2 cellular contexts compared by ENCODE assay signal in the genomic region with DNA sequence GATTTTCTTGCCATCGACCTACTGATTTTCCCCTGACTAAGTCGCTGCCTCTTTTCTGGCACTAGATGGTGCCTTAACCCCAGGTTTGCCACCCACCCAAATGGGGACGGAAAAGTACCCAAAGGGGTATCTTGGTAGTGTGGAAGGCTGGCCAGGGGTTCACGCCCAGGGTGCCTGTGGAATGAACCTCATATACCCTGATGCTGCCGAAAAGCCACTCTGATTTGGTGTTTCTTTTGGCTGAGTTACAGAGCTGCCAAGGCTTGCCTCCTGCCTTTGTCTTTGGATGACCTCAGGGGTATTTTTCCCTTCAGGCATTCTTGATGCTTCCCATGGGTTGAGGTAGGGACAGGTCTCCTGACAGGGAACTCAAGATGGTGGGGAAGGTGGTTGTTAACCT.
TF ChIP-seq lines count a peak whose summit lies in the region.

No MANE protein-coding gene starts in this region.

TF ChIP-seq in GM23338, 12 proteins besides CTCF, POLR2A, EP300 and RAD21:
- TF ChIP-seq, protein P1, sequence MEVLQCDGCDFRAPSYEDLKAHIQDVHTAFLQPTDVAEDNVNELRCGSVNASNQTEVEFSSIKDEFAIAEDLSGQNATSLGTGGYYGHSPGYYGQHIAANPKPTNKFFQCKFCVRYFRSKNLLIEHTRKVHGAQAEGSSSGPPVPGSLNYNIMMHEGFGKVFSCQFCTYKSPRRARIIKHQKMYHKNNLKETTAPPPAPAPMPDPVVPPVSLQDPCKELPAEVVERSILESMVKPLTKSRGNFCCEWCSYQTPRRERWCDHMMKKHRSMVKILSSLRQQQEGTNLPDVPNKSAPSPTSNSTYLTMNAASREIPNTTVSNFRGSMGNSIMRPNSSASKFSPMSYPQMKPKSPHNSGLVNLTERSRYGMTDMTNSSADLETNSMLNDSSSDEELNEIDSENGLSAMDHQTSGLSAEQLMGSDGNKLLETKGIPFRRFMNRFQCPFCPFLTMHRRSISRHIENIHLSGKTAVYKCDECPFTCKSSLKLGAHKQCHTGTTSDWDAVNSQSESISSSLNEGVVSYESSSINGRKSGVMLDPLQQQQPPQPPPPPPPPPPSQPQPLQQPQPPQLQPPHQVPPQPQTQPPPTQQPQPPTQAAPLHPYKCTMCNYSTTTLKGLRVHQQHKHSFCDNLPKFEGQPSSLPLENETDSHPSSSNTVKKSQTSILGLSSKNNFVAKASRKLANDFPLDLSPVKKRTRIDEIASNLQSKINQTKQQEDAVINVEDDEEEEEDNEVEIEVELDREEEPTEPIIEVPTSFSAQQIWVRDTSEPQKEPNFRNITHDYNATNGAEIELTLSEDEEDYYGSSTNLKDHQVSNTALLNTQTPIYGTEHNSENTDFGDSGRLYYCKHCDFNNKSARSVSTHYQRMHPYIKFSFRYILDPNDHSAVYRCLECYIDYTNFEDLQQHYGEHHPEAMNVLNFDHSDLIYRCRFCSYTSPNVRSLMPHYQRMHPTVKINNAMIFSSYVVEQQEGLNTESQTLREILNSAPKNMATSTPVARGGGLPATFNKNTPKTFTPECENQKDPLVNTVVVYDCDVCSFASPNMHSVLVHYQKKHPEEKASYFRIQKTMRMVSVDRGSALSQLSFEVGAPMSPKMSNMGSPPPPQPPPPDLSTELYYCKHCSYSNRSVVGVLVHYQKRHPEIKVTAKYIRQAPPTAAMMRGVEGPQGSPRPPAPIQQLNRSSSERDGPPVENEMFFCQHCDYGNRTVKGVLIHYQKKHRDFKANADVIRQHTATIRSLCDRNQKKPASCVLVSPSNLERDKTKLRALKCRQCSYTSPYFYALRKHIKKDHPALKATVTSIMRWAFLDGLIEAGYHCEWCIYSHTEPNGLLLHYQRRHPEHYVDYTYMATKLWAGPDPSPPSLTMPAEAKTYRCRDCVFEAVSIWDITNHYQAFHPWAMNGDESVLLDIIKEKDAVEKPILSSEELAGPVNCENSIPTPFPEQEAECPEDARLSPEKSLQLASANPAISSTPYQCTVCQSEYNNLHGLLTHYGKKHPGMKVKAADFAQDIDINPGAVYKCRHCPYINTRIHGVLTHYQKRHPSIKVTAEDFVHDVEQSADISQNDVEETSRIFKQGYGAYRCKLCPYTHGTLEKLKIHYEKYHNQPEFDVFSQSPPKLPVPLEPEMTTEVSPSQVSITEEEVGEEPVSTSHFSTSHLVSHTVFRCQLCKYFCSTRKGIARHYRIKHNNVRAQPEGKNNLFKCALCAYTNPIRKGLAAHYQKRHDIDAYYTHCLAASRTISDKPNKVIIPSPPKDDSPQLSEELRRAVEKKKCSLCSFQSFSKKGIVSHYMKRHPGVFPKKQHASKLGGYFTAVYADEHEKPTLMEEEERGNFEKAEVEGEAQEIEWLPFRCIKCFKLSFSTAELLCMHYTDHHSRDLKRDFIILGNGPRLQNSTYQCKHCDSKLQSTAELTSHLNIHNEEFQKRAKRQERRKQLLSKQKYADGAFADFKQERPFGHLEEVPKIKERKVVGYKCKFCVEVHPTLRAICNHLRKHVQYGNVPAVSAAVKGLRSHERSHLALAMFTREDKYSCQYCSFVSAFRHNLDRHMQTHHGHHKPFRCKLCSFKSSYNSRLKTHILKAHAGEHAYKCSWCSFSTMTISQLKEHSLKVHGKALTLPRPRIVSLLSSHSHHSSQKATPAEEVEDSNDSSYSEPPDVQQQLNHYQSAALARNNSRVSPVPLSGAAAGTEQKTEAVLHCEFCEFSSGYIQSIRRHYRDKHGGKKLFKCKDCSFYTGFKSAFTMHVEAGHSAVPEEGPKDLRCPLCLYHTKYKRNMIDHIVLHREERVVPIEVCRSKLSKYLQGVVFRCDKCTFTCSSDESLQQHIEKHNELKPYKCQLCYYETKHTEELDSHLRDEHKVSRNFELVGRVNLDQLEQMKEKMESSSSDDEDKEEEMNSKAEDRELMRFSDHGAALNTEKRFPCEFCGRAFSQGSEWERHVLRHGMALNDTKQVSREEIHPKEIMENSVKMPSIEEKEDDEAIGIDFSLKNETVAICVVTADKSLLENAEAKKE (CRISPR knock-in tag; IDR thresholded peaks at IDR 0.05): 0 out of 2 replicates have a peak, but pooled peaks have one; percentile 15
- TF ChIP-seq, protein P2, sequence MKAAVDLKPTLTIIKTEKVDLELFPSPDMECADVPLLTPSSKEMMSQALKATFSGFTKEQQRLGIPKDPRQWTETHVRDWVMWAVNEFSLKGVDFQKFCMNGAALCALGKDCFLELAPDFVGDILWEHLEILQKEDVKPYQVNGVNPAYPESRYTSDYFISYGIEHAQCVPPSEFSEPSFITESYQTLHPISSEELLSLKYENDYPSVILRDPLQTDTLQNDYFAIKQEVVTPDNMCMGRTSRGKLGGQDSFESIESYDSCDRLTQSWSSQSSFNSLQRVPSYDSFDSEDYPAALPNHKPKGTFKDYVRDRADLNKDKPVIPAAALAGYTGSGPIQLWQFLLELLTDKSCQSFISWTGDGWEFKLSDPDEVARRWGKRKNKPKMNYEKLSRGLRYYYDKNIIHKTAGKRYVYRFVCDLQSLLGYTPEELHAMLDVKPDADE (IDR thresholded peaks at IDR 0.05): no peak

TF ChIP-seq in WTC11, 78 proteins besides CTCF, POLR2A, EP300 and RAD21 (continued from another document):
- TF ChIP-seq, protein P3, sequence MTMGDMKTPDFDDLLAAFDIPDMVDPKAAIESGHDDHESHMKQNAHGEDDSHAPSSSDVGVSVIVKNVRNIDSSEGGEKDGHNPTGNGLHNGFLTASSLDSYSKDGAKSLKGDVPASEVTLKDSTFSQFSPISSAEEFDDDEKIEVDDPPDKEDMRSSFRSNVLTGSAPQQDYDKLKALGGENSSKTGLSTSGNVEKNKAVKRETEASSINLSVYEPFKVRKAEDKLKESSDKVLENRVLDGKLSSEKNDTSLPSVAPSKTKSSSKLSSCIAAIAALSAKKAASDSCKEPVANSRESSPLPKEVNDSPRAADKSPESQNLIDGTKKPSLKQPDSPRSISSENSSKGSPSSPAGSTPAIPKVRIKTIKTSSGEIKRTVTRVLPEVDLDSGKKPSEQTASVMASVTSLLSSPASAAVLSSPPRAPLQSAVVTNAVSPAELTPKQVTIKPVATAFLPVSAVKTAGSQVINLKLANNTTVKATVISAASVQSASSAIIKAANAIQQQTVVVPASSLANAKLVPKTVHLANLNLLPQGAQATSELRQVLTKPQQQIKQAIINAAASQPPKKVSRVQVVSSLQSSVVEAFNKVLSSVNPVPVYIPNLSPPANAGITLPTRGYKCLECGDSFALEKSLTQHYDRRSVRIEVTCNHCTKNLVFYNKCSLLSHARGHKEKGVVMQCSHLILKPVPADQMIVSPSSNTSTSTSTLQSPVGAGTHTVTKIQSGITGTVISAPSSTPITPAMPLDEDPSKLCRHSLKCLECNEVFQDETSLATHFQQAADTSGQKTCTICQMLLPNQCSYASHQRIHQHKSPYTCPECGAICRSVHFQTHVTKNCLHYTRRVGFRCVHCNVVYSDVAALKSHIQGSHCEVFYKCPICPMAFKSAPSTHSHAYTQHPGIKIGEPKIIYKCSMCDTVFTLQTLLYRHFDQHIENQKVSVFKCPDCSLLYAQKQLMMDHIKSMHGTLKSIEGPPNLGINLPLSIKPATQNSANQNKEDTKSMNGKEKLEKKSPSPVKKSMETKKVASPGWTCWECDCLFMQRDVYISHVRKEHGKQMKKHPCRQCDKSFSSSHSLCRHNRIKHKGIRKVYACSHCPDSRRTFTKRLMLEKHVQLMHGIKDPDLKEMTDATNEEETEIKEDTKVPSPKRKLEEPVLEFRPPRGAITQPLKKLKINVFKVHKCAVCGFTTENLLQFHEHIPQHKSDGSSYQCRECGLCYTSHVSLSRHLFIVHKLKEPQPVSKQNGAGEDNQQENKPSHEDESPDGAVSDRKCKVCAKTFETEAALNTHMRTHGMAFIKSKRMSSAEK (CRISPR knock-in tag; IDR thresholded peaks at IDR 0.05; ENCODE audit: borderline replicate concordance): no peak
- TF ChIP-seq, protein P4, sequence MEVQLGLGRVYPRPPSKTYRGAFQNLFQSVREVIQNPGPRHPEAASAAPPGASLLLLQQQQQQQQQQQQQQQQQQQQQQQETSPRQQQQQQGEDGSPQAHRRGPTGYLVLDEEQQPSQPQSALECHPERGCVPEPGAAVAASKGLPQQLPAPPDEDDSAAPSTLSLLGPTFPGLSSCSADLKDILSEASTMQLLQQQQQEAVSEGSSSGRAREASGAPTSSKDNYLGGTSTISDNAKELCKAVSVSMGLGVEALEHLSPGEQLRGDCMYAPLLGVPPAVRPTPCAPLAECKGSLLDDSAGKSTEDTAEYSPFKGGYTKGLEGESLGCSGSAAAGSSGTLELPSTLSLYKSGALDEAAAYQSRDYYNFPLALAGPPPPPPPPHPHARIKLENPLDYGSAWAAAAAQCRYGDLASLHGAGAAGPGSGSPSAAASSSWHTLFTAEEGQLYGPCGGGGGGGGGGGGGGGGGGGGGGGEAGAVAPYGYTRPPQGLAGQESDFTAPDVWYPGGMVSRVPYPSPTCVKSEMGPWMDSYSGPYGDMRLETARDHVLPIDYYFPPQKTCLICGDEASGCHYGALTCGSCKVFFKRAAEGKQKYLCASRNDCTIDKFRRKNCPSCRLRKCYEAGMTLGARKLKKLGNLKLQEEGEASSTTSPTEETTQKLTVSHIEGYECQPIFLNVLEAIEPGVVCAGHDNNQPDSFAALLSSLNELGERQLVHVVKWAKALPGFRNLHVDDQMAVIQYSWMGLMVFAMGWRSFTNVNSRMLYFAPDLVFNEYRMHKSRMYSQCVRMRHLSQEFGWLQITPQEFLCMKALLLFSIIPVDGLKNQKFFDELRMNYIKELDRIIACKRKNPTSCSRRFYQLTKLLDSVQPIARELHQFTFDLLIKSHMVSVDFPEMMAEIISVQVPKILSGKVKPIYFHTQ (CRISPR knock-in tag; IDR thresholded peaks at IDR 0.05): 0 out of 2 replicates have a peak, but pooled peaks have one; percentile 14
- TF ChIP-seq TEAD1 (CRISPR knock-in tag; IDR thresholded peaks at IDR 0.05) (no peak), FOXJ3 (CRISPR knock-in tag; IDR thresholded peaks at IDR 0.05; ENCODE audit: borderline replicate concordance) (no peak)
